ENCODE assay signal across 14 cellular contexts in the genomic region with DNA sequence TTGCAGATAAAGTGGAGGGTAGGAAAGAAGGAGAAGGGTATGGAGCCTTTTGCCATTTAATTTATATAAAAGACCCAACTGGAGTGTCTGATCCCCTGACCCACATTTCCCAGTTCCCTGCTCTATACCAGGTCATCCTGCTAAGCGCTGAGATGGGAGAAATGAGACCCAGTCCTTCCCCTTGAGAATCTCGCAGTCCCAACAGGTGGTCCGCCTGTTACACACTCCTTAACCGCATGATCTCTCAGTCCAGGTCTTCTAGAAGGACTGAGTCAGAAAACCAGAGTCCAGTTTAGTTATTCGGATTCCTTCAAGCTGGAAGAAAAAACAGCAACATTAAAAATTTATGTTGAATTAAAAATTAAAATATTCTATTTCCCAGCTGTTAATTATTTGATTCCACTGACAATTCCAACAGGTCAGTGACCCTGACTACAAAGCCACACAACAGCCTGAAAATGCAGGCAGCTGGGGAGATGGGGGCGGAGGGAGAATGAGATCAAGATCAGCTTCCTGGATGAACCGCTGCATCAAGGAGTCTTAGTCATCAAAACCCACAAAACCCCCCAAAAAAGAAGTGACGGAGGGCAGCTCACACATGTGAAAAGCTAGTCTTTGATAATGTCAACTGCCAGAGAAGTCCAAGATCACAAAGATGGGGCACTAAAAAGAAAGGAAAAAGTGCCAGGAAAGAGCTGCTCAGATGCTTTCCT. TPM values are rescaled to one million over a fixed set of nuclear protein-coding genes. Genes with fewer than 3 reads are reported as not detected.
DNase-seq lines count a peak whose midpoint lies in the region; ATAC-seq and TF ChIP-seq lines count a peak whose summit lies in the region.
"Had no signal": no experiment of that assay in that cellular context is flagged by ENCODE, and none has a peak within 500 bp of the region (broad histone marks: within the 10 kb centered on the region; RNA-seq: fewer than 3 reads in every experiment).

No MANE protein-coding gene starts in this region.

- H3K9ac ChIP-seq in Loucy (ENCODE audit: low read depth, low read length, poor library complexity, severe bottlenecking) = peak overlapping the region; percentile 20
- H3K9ac ChIP-seq: parathyroid adenoma had no signal

- no peaks in the 10 kb centered on the region for H3F3A ChIP-seq in Loucy (ENCODE audit: low read depth)

- peak overlapping the region; percentile 60 for H3K4me2 ChIP-seq in Loucy (ENCODE audit: low read depth, low read length, poor library complexity, severe bottlenecking)

- H3K4me1 Mint-ChIP-seq in activated CD4-positive, alpha-beta T cell treated with anti-CD3 and anti-CD28 coated beads for 36 hours = peaks cover 10% of the 10 kb centered on the region
- H3K4me1 Mint-ChIP-seq in Calu3 (ENCODE audit: low read depth, unreplicated experiment) = no peaks in the 10 kb centered on the region
- H3K4me1 Mint-ChIP-seq: memory B cell had no signal

- H3K9me2 ChIP-seq in Loucy (replicated peaks; ENCODE audit: low read depth, low read length) = no peaks in the 10 kb centered on the region

- TF ChIP-seq CTCF in Loucy (conservative IDR thresholded peaks at IDR 0.05; ENCODE audit: low read length) = no peak
- no peak for TF ChIP-seq CTCF in Calu3 (IDR thresholded peaks at IDR 0.05; ENCODE audit: unreplicated experiment)

- H3K79me2 ChIP-seq in Loucy (ENCODE audit: insufficient read depth, low read length) = no peaks in the 10 kb centered on the region
- H3K79me2 ChIP-seq: parathyroid adenoma had no signal

- H3K4me1 ChIP-seq in Loucy (ENCODE audit: insufficient read depth, low read length, poor library complexity, severe bottlenecking) = peaks cover 47% of the 10 kb centered on the region
- H3K4me1 ChIP-seq: parathyroid adenoma, thyroid gland had no signal

- no peaks in the 10 kb centered on the region for H3K27me3 ChIP-seq in Loucy (ENCODE audit: insufficient read depth, low read length, poor library complexity, severe bottlenecking)
- H3K27me3 ChIP-seq: thyroid gland had no signal

- peaks cover 28% of the 10 kb centered on the region for H3K27me3 Mint-ChIP-seq in activated CD4-positive, alpha-beta T cell treated with anti-CD3 and anti-CD28 coated beads for 36 hours
- peaks cover 64% of the 10 kb centered on the region for H3K27me3 Mint-ChIP-seq in Calu3 (ENCODE audit: unreplicated experiment)

- H3K4me3 Mint-ChIP-seq in activated CD4-positive, alpha-beta T cell treated with anti-CD3 and anti-CD28 coated beads for 36 hours = no peak overlapping the region
- no peak overlapping the region for H3K4me3 Mint-ChIP-seq in Calu3 (ENCODE audit: low read depth, unreplicated experiment)
- H3K4me3 Mint-ChIP-seq: memory B cell had no signal

- no TSS peak for BruUV-seq in Calu3 (replicated peaks; lab: Mats Ljungman, UMichigan)

- POLR2A ChIA-PET in activated CD4-positive, alpha-beta T cell treated with anti-CD3 and anti-CD28 coated beads for 36 hours (lab: Charles Lee) = interaction anchor here (0.7 kb wide), 1 partner anchor 132 kb away, joined by 6 read pairs; no protein-coding TSS in a partner anchor

- no peak overlapping the region for H3K27ac Mint-ChIP-seq in activated CD4-positive, alpha-beta T cell treated with anti-CD3 and anti-CD28 coated beads for 36 hours
- H3K27ac Mint-ChIP-seq in Calu3 (ENCODE audit: unreplicated experiment) = no peak overlapping the region
- H3K27ac Mint-ChIP-seq: memory B cell had no signal

- CTCF ChIA-PET in activated CD4-positive, alpha-beta T cell treated with anti-CD3 and anti-CD28 coated beads for 36 hours (lab: Charles Lee) = interaction anchor here (0.6 to 2.7 kb wide), 8 partner anchors 7 to 1010 kb away, joined by 3 to 9 read pairs (median 4); no protein-coding TSS in a partner anchor
- CTCF ChIA-PET in Calu3 (lab: Charles Lee) = no interaction called here

- no peaks in the 10 kb centered on the region for H3K36me3 ChIP-seq in Loucy (ENCODE audit: insufficient read depth, low read length)
- H3K36me3 ChIP-seq: thyroid gland had no signal

- intact Hi-C loops in activated CD4-positive, alpha-beta T cell treated with anti-CD3 and anti-CD28 coated beads for 36 hours (cut with DNase I, micrococcal nuclease) = no loop called here
- intact Hi-C loops in Calu3 (cut with micrococcal nuclease; ENCODE audit: unreplicated experiment) = no loop called here

- H3K36me3 Mint-ChIP-seq in activated CD4-positive, alpha-beta T cell treated with anti-CD3 and anti-CD28 coated beads for 36 hours (ENCODE audit: low read depth) = no peaks in the 10 kb centered on the region
- no peaks in the 10 kb centered on the region for H3K36me3 Mint-ChIP-seq in Calu3 (ENCODE audit: insufficient read depth, unreplicated experiment)

- H3K9me3 Mint-ChIP-seq in activated CD4-positive, alpha-beta T cell treated with anti-CD3 and anti-CD28 coated beads for 36 hours (ENCODE audit: low read depth) = no peaks in the 10 kb centered on the region
- no peaks in the 10 kb centered on the region for H3K9me3 Mint-ChIP-seq in Calu3 (ENCODE audit: low read depth, unreplicated experiment)
- H3K9me3 Mint-ChIP-seq: memory B cell had no signal

- no peaks in the 10 kb centered on the region for H4K20me1 ChIP-seq in Loucy (ENCODE audit: insufficient read depth, low read length, poor library complexity, severe bottlenecking)

- H3K4me3 ChIP-seq in Loucy (ENCODE audit: low read length, poor library complexity, severe bottlenecking) = peak overlapping the region; percentile 31
- H3K4me3 ChIP-seq: thyroid gland had no signal

- peak; percentile 82 for ATAC-seq in activated CD4-positive, alpha-beta T cell treated with anti-CD3 and anti-CD28 coated beads for 36 hours
- ATAC-seq in HG02642 (IDR thresholded peaks at IDR 0.05; ENCODE audit: poor library complexity, unreplicated experiment) = no peak

- H2AFZ ChIP-seq in Loucy (ENCODE audit: low read length) = no peak overlapping the region
- H2AFZ ChIP-seq: parathyroid adenoma had no signal

- DNase-seq in activated CD4-positive, alpha-beta T cell treated with anti-CD3 and anti-CD28 coated beads for 36 hours = peak; percentile 59
- DNase-seq in activated CD4-positive, alpha-beta T cell treated with anti-CD3 and anti-CD28 coated beads, Interleukin-2, amount 50 U/mL, for 4 hours = no peak
- DNase-seq in activated T-cell treated with anti-CD3 and anti-CD28 coated beads for 48 hours (ENCODE audit: low read depth) (peak; percentile 39), Calu3 (no peak), NCI-H345 (lab: John Stamatoyannopoulos, UW) (no peak)
- DNase-seq in stimulated activated CD8-positive, alpha-beta memory T cell treated with anti-CD3 and anti-CD28 coated beads, Interleukin-15, amount 100 ng/mL, for 48 hours (ENCODE audit: low read depth in 2 of 2) = peak; percentile 38 to 49
- DNase-seq: H7, NCI-H1694 treated with DMSO at 0.1 percent for 48 hours, thyroid gland had no signal

- H3K9me3 ChIP-seq in Loucy (ENCODE audit: insufficient read depth, low read depth, low read length) = no peaks in the 10 kb centered on the region
- H3K9me3 ChIP-seq: thyroid gland had no signal

RNA-seq across cellular contexts. Expression of a gene that starts 44.0 kb away (rescaled TPM):
- not detected for total RNA-seq in activated CD4-positive, alpha-beta T cell treated with anti-CD3 and anti-CD28 coated beads for 36 hours
- not detected in 2 replicates for total RNA-seq in Calu3 (2022)
- total RNA-seq: bronchial epithelial cell, H7 had no signal

Comparison
In these comparisons a context has a peak if more than half of its experiments do, and no peak if none do; other contexts are left out.
1. DNase-seq: peak in activated CD4-positive, alpha-beta T cell treated with anti-CD3 and anti-CD28 coated beads for 36 hours (single experiment), activated T-cell treated with anti-CD3 and anti-CD28 coated beads for 48 hours (single experiment) and stimulated activated CD8-positive, alpha-beta memory T cell treated with anti-CD3 and anti-CD28 coated beads, Interleukin-15, amount 100 ng/mL, for 48 hours (2 of 2); none in activated CD4-positive, alpha-beta T cell treated with anti-CD3 and anti-CD28 coated beads, Interleukin-2, amount 50 U/mL, for 4 hours (0 of 2), Calu3 (single experiment) and NCI-H345 (single experiment).